Comparison of ENCODE assay signal across 18 cellular contexts in genomic region chr6:36334832-36335459, GRCh38.
DNase-seq lines count a peak whose midpoint lies in the region; ATAC-seq lines count a peak whose summit lies in the region.
"Had no signal": no experiment of that assay in that cellular context is flagged by ENCODE, and none has a peak within 500 bp of the region (broad histone marks: within the 10 kb centered on the region; RNA-seq: fewer than 3 reads in every experiment).

No MANE protein-coding gene starts in this region.

- no peak overlapping the region for H3K4me3 Mint-ChIP-seq in stimulated activated memory B cell treated with anti-CD40 and anti-IgM and Interleukin-4, amounts not matched to agents 10 μg/mL and 1 μg/mL and 100 μg/mL, for 72 hours
- H3K4me3 Mint-ChIP-seq: neural crest cell had no signal

- no peak for ATAC-seq in stimulated activated memory B cell treated with anti-CD40 and anti-IgM and Interleukin-4, amounts not matched to agents 10 μg/mL and 1 μg/mL and 100 μg/mL, for 72 hours
- ATAC-seq in GM19452 (IDR thresholded peaks at IDR 0.05; ENCODE audit: unreplicated experiment) = no peak

- H3K9me3 Mint-ChIP-seq in stimulated activated memory B cell treated with anti-CD40 and anti-IgM and Interleukin-4, amounts not matched to agents 10 μg/mL and 1 μg/mL and 100 μg/mL, for 72 hours = no peaks in the 10 kb centered on the region
- H3K9me3 Mint-ChIP-seq: neural crest cell had no signal

- H3K4me1 Mint-ChIP-seq in stimulated activated memory B cell treated with anti-CD40 and anti-IgM and Interleukin-4, amounts not matched to agents 10 μg/mL and 1 μg/mL and 100 μg/mL, for 72 hours = peaks cover 37% of the 10 kb centered on the region

- peak in 2 of 3 experiments; percentile 18 to 37 for DNase-seq in NCI-H1417 (lab: John Stamatoyannopoulos, UW)
- no peak for DNase-seq in NCI-H1417 treated with DMSO at 0.1 percent for 48 hours (lab: John Stamatoyannopoulos, UW)
- DNase-seq in RPMI8226 = peak; percentile 25
- peak; percentile 69 for DNase-seq in kidney tubule cell (ENCODE audit: low spot score)
- no peak for DNase-seq in activated naive CD4-positive, alpha-beta T cell treated with anti-CD3 and anti-CD28 coated beads, Interleukin-2, amount 50 U/mL, for 16 hours
- DNase-seq in germinal center (ENCODE audit: low spot score) = no peak
- DNase-seq: 8988T; activated CD4-positive, CD25-positive, alpha-beta regulatory T cell treated with anti-CD3 and anti-CD28 coated beads, Interleukin-2, amount 50 U/mL, for 72 hours; amniotic stem cell; effector CD4-positive, alpha-beta T cell; gastrocnemius medialis; NCI-H1092; NCI-H82; SK-N-SH; upper lobe of left lung had no signal

- H3K27me3 Mint-ChIP-seq in stimulated activated memory B cell treated with anti-CD40 and anti-IgM and Interleukin-4, amounts not matched to agents 10 μg/mL and 1 μg/mL and 100 μg/mL, for 72 hours = peaks cover 30% of the 10 kb centered on the region

- H3K36me3 Mint-ChIP-seq in stimulated activated memory B cell treated with anti-CD40 and anti-IgM and Interleukin-4, amounts not matched to agents 10 μg/mL and 1 μg/mL and 100 μg/mL, for 72 hours = no peaks in the 10 kb centered on the region

- H3K27ac Mint-ChIP-seq in stimulated activated memory B cell treated with anti-CD40 and anti-IgM and Interleukin-4, amounts not matched to agents 10 μg/mL and 1 μg/mL and 100 μg/mL, for 72 hours = peak overlapping the region; percentile 48

Comparison
In these comparisons a context has a peak if more than half of its experiments do, and no peak if none do; other contexts are left out.
1. DNase-seq: peak in NCI-H1417 (2 of 3), RPMI8226 (single experiment) and kidney tubule cell (single experiment); none in NCI-H1417 treated with DMSO at 0.1 percent for 48 hours (single experiment), activated naive CD4-positive, alpha-beta T cell treated with anti-CD3 and anti-CD28 coated beads, Interleukin-2, amount 50 U/mL, for 16 hours (single experiment) and germinal center (single experiment).